ENCODE assay signal across 14 cellular contexts in genomic region chr12:33437598-33437997, GRCh38. TPM values are rescaled to one million over a fixed set of nuclear protein-coding genes. Genes with fewer than 3 reads are reported as not detected.
"Had no signal": no experiment of that assay in that cellular context is flagged by ENCODE, and none has a peak within 500 bp of the region (broad histone marks: within the 10 kb centered on the region; RNA-seq: fewer than 3 reads in every experiment).

No MANE protein-coding gene starts in this region.

- H3K36me3 Mint-ChIP-seq: activated naive CD8-positive, alpha-beta T cell treated with anti-CD3 and anti-CD28 coated beads, Interleukin-2, amount 10 ng/mL, durations not matched to agents 7 days and 5 days had no signal

- H3K27ac ChIP-seq: heart left ventricle, prostate gland, VCaP had no signal

- H3K4me3 Mint-ChIP-seq: activated CD4-positive, alpha-beta T cell treated with anti-CD3 and anti-CD28 coated beads for 36 hours; activated CD8-positive, alpha-beta T cell treated with anti-CD3 and anti-CD28 coated beads for 36 hours; activated naive CD8-positive, alpha-beta T cell treated with anti-CD3 and anti-CD28 coated beads, Interleukin-2, amount 10 ng/mL, durations not matched to agents 7 days and 5 days had no signal

- H3K4me1 Mint-ChIP-seq: activated CD4-positive, alpha-beta T cell treated with anti-CD3 and anti-CD28 coated beads for 36 hours had no signal

- ATAC-seq: activated CD4-positive, alpha-beta T cell treated with anti-CD3 and anti-CD28 coated beads for 36 hours; activated CD8-positive, alpha-beta T cell treated with anti-CD3 and anti-CD28 coated beads for 36 hours; heart left ventricle; left ventricle myocardium superior had no signal

- H3K36me3 ChIP-seq: heart left ventricle, prostate gland had no signal

- H3K4me3 ChIP-seq: heart left ventricle had no signal

- H3K27ac Mint-ChIP-seq: activated CD4-positive, alpha-beta T cell treated with anti-CD3 and anti-CD28 coated beads for 36 hours; activated CD8-positive, alpha-beta T cell treated with anti-CD3 and anti-CD28 coated beads for 36 hours; activated naive CD8-positive, alpha-beta T cell treated with anti-CD3 and anti-CD28 coated beads, Interleukin-2, amount 10 ng/mL, durations not matched to agents 7 days and 5 days had no signal

- H3K9me3 Mint-ChIP-seq: activated CD8-positive, alpha-beta T cell treated with anti-CD3 and anti-CD28 coated beads for 36 hours; activated naive CD8-positive, alpha-beta T cell treated with anti-CD3 and anti-CD28 coated beads, Interleukin-2, amount 10 ng/mL, durations not matched to agents 7 days and 5 days had no signal

- DNase-seq: activated CD4-positive, alpha-beta T cell treated with anti-CD3 and anti-CD28 coated beads for 36 hours; activated CD8-positive, alpha-beta memory T cell treated with anti-CD3 and anti-CD28 coated beads, Interleukin-2, amount 50 U/mL, for 4 hours; activated CD8-positive, alpha-beta T cell treated with anti-CD3 and anti-CD28 coated beads for 36 hours; activated naive CD8-positive, alpha-beta T cell treated with anti-CD3 and anti-CD28 coated beads, Interleukin-2, amount 10 ng/mL, durations not matched to agents 7 days and 5 days; effector CD4-positive, alpha-beta T cell; foreskin melanocyte; heart left ventricle; kidney; left ventricle myocardium superior; stimulated activated CD4-positive, alpha-beta T cell treated with anti-CD3 and anti-CD28 coated beads, Interleukin-2, amount 100 ng/mL, for 48 hours; stimulated activated naive CD4-positive, alpha-beta T cell treated with Interleukin-2 at 50 U/mL for 16 hours; T-helper 9 cell had no signal

- H3K9me3 ChIP-seq: heart left ventricle, prostate gland had no signal

- FAIRE-seq: kidney had no signal

- H3K4me1 ChIP-seq: prostate gland had no signal

RNA-seq across cellular contexts. Expression of gene SYT10, which starts 2.0 kb away (rescaled TPM):
- total RNA-seq: activated CD4-positive, alpha-beta T cell treated with anti-CD3 and anti-CD28 coated beads for 36 hours; activated CD8-positive, alpha-beta T cell treated with anti-CD3 and anti-CD28 coated beads for 36 hours; activated naive CD8-positive, alpha-beta T cell treated with anti-CD3 and anti-CD28 coated beads, Interleukin-2, amount 10 ng/mL, durations not matched to agents 7 days and 5 days; heart left ventricle; left ventricle myocardium superior had no signal
- polyA plus RNA-seq: heart left ventricle had no signal
